In genomic region chr13:41916173-41916954, GRCh38 we compare ENCODE assay signal across 9 cellular contexts. TPM values are rescaled to one million over a fixed set of nuclear protein-coding genes. Genes with fewer than 3 reads are reported as not detected.
DNase-seq lines count a peak whose midpoint lies in the region; ATAC-seq and TF ChIP-seq lines count a peak whose summit lies in the region.
"Had no signal": no experiment of that assay in that cellular context is flagged by ENCODE, and none has a peak within 500 bp of the region (broad histone marks: within the 10 kb centered on the region; RNA-seq: fewer than 3 reads in every experiment).

No MANE protein-coding gene starts in this region.

- peaks cover 0 to 3% (median 0%) of the 10 kb centered on the region in 8 donors for H3K9me3 Mint-ChIP-seq in CD4-positive, alpha-beta memory T cell
- H3K9me3 Mint-ChIP-seq in T-helper 2 cell treated with Interferon-gamma antibody and Interleukin-4, amounts not matched to agents 5 μg/mL and 100 μg/mL, for 36 hours, result peaks cover 3% of the 10 kb centered on the region

- CTCF ChIA-PET in CD4-positive, alpha-beta memory T cell (lab: Charles Lee; ENCODE audit: partially characterized antibody), result interaction anchor here (1.4 kb wide), 1 partner anchor 10 kb away, joined by 4 read pairs; no protein-coding TSS in a partner anchor

- no peaks in the 10 kb centered on the region for H3K36me3 ChIP-seq in CD4-positive, alpha-beta memory T cell (ENCODE audit: insufficient read depth, low read length)
- no peaks in the 10 kb centered on the region for H3K36me3 ChIP-seq in right atrium auricular region
- H3K36me3 ChIP-seq in colonic mucosa, result no peaks in the 10 kb centered on the region

- H3K4me1 Mint-ChIP-seq in CD4-positive, alpha-beta memory T cell, result peaks cover 15 to 46% (median 28%) of the 10 kb centered on the region in 4 donors
- H3K4me1 Mint-ChIP-seq in T-helper 2 cell treated with Interferon-gamma antibody and Interleukin-4, amounts not matched to agents 5 μg/mL and 100 μg/mL, for 36 hours (ENCODE audit: low read depth), result peaks cover 41% of the 10 kb centered on the region

- peak overlapping the region in 5 of 7 donors; percentile 6 to 77 (median 17) for H3K27ac Mint-ChIP-seq in CD4-positive, alpha-beta memory T cell
- H3K27ac Mint-ChIP-seq in T-helper 2 cell treated with Interferon-gamma antibody and Interleukin-4, amounts not matched to agents 5 μg/mL and 100 μg/mL, for 36 hours, result peak overlapping the region; percentile 94

- H3K36me3 Mint-ChIP-seq in CD4-positive, alpha-beta memory T cell, result peaks cover 6 to 8% of the 10 kb centered on the region in 2 donors
- H3K36me3 Mint-ChIP-seq in T-helper 2 cell treated with Interferon-gamma antibody and Interleukin-4, amounts not matched to agents 5 μg/mL and 100 μg/mL, for 36 hours (ENCODE audit: low read depth), result peaks cover 11% of the 10 kb centered on the region

- H3K4me1 ChIP-seq in CD4-positive, alpha-beta memory T cell (ENCODE audit: insufficient read depth, low read length), result peaks cover 27% of the 10 kb centered on the region
- peaks cover 0 to 57% of the 10 kb centered on the region in 2 donors for H3K4me1 ChIP-seq in right atrium auricular region
- peaks cover 3% of the 10 kb centered on the region for H3K4me1 ChIP-seq in colonic mucosa
- H3K4me1 ChIP-seq: parathyroid adenoma had no signal

- DNase-seq in CD4-positive, alpha-beta memory T cell, result peak in 4 of 5 donors; percentile 11 to 33 (median 20)
- DNase-seq in T-helper 2 cell treated with Interferon-gamma antibody and Interleukin-4, amounts not matched to agents 5 μg/mL and 100 μg/mL, for 36 hours (ENCODE audit: low spot score), result peak; percentile 20
- DNase-seq in right atrium auricular region (ENCODE audit: low spot score) (no peak), colonic mucosa (no peak), NCI-H1105 (lab: John Stamatoyannopoulos, UW) (no peak), amygdala (lab: John Stamatoyannopoulos, UW) (no peak)

- H3K4me3 ChIP-seq in CD4-positive, alpha-beta memory T cell (ENCODE audit: low read length in 2 of 2), result no peak overlapping the region
- H3K4me3 ChIP-seq in right atrium auricular region, result no peak overlapping the region
- no peak overlapping the region for H3K4me3 ChIP-seq in colonic mucosa

- no peaks in the 10 kb centered on the region for H3K27me3 Mint-ChIP-seq in CD4-positive, alpha-beta memory T cell
- H3K27me3 Mint-ChIP-seq in T-helper 2 cell treated with Interferon-gamma antibody and Interleukin-4, amounts not matched to agents 5 μg/mL and 100 μg/mL, for 36 hours (ENCODE audit: low read depth), result no peaks in the 10 kb centered on the region

- H3K4me3 Mint-ChIP-seq in CD4-positive, alpha-beta memory T cell, result peak overlapping the region in 7 of 8 donors; percentile 23 to 70 (median 53)
- peak overlapping the region; percentile 78 for H3K4me3 Mint-ChIP-seq in T-helper 2 cell treated with Interferon-gamma antibody and Interleukin-4, amounts not matched to agents 5 μg/mL and 100 μg/mL, for 36 hours

- no peak overlapping the region for H3K9ac ChIP-seq in colonic mucosa (ENCODE audit: low read depth in 2 of 2, low read length in 2 of 2)
- H3K9ac ChIP-seq: parathyroid adenoma had no signal

- ATAC-seq in GM19351 (IDR thresholded peaks at IDR 0.05; ENCODE audit: unreplicated experiment), result peak; percentile 97
- ATAC-seq in HG03280 (IDR thresholded peaks at IDR 0.05; ENCODE audit: unreplicated experiment), result peak; percentile 85

- no peaks in the 10 kb centered on the region for H3K9me3 ChIP-seq in CD4-positive, alpha-beta memory T cell (ENCODE audit: control insufficient read depth in 1 of 2, low read length in 2 of 2)
- H3K9me3 ChIP-seq in right atrium auricular region, result no peaks in the 10 kb centered on the region
- H3K9me3 ChIP-seq in colonic mucosa, result no peaks in the 10 kb centered on the region

- H3K27ac ChIP-seq in CD4-positive, alpha-beta memory T cell (ENCODE audit: low read depth, low read length), result no peak overlapping the region
- H3K27ac ChIP-seq in right atrium auricular region (peak overlapping the region; percentile 2 to 12), colonic mucosa (no peak overlapping the region)
- H3K27ac ChIP-seq: parathyroid adenoma had no signal

- no peaks in the 10 kb centered on the region for H3K27me3 ChIP-seq in CD4-positive, alpha-beta memory T cell (ENCODE audit: insufficient read depth, low read length)
- no peaks in the 10 kb centered on the region for H3K27me3 ChIP-seq in right atrium auricular region
- H3K27me3 ChIP-seq in colonic mucosa, result no peaks in the 10 kb centered on the region

- TF ChIP-seq CTCF in right atrium auricular region (IDR thresholded peaks at IDR 0.05) (no peak), colonic mucosa (IDR thresholded peaks at IDR 0.05) (no peak)

- intact Hi-C loops in CD4-positive, alpha-beta memory T cell (cut with micrococcal nuclease), result loop anchor here (2.0 kb wide), 1 partner anchor 44 kb away; the partner anchor contains the start of gene VWA8
- intact Hi-C loops in colonic mucosa (cut with DNase I), result no loop called here

- POLR2A ChIA-PET in CD4-positive, alpha-beta memory T cell (lab: Charles Lee; ENCODE audit: partially characterized antibody), result no interaction called here

RNA-seq across cellular contexts. Expression of gene VWA8, which starts 44.5 kb away (rescaled TPM):
- total RNA-seq in CD4-positive, alpha-beta memory T cell, result 10 to 100 TPM; 20.2 to 23.3 TPM
- polyA plus RNA-seq in CD4-positive, alpha-beta memory T cell, result 1 to 10 TPM; 3.2 to 6.8 TPM
- 10 to 100 TPM; 25.9 to 32.8 TPM for total RNA-seq in right atrium auricular region
- 10 to 100 TPM; 23.8 to 31.8 TPM for total RNA-seq in colonic mucosa

Comparison
In these comparisons a context has a peak if more than half of its experiments do, and no peak if none do; other contexts are left out.
1. DNase-seq: peak in CD4-positive, alpha-beta memory T cell (4 of 5) and T-helper 2 cell treated with Interferon-gamma antibody and Interleukin-4, amounts not matched to agents 5 μg/mL and 100 μg/mL, for 36 hours (single experiment); none in right atrium auricular region (single experiment), colonic mucosa (single experiment), NCI-H1105 (single experiment) and amygdala (0 of 56).
2. H3K27ac ChIP-seq: peak in right atrium auricular region (2 of 2); none in CD4-positive, alpha-beta memory T cell (single experiment) and colonic mucosa (single experiment).